20 cellular contexts compared by ENCODE assay signal in genomic region chr6:114564302-114564933, GRCh38.
A peak's percentile ranks its signal among the peaks of the same experiment; 100 is the strongest.
DNase-seq lines count a peak whose midpoint lies in the region; ATAC-seq, FAIRE-seq and TF ChIP-seq lines count a peak whose summit lies in the region.
"Had no signal": no experiment of that assay in that cellular context is flagged by ENCODE, and none has a peak within 500 bp of the region (broad histone marks: within the 10 kb centered on the region; RNA-seq: fewer than 3 reads in every experiment).

No MANE protein-coding gene starts in this region.

- no peaks in the 10 kb centered on the region for H3K9me3 ChIP-seq in HEK293 (ENCODE audit: control insufficient read depth, insufficient read depth, low read depth, low read length)
- peaks cover 0 to 11% of the 10 kb centered on the region in 2 experiments; a peak in 2 of 4 replicates for H3K9me3 ChIP-seq in H1 (ENCODE audit: insufficient read depth in 2 of 2, low read depth in 1 of 2, low read length in 1 of 2)
- H3K9me3 ChIP-seq in neuronal stem cell (replicated peaks in 1 of 2; ENCODE audit: control insufficient read depth in 2 of 2, insufficient read depth in 1 of 2, low read depth in 1 of 2, low read length in 2 of 2), result peaks cover 0 to 1% of the 10 kb centered on the region in 2 donors
- H3K9me3 ChIP-seq in small intestine (ENCODE audit: control insufficient read depth, low read depth), result no peaks in the 10 kb centered on the region
- H3K9me3 ChIP-seq: HAP-1 had no signal

- no peak overlapping the region for H3K9ac ChIP-seq in H1 (replicated peaks in 1 of 4; ENCODE audit: extremely low read depth in 1 of 4, low read depth in 3 of 4, low read length in 3 of 4)
- no peak overlapping the region for H3K9ac ChIP-seq in neuronal stem cell (ENCODE audit: low read depth, low read length, poor library complexity)
- H3K9ac ChIP-seq: BLaER1 treated with 17β-estradiol and CSF1 and Interleukin-3, amounts not matched to agents 10 nM and 100 nM; GM23248 had no signal

- H2BK20ac ChIP-seq in H1 (ENCODE audit: low read length), result no peak overlapping the region

- H2BK5ac ChIP-seq in H1 (ENCODE audit: low read depth, low read length), result no peak overlapping the region
- H2BK5ac ChIP-seq in neuronal stem cell (ENCODE audit: low read length), result no peak overlapping the region

- H2BK12ac ChIP-seq in H1 (ENCODE audit: low read depth, low read length) (no peak overlapping the region), neuronal stem cell (ENCODE audit: low read length) (no peak overlapping the region)

- H4K20me1 ChIP-seq in H1 (replicated peaks in 1 of 2; ENCODE audit: control insufficient read depth in 1 of 2, insufficient read depth in 2 of 2, low read length in 2 of 2), result no peaks in the 10 kb centered on the region
- H4K20me1 ChIP-seq: BLaER1 treated with 17β-estradiol and CSF1 and Interleukin-3, amounts not matched to agents 10 nM and 100 nM had no signal

- H3K79me1 ChIP-seq in H1 (ENCODE audit: low read depth, low read length) (no peaks in the 10 kb centered on the region), neuronal stem cell (ENCODE audit: low read depth, low read length) (no peaks in the 10 kb centered on the region)

- H3K18ac ChIP-seq in H1 (ENCODE audit: extremely low read depth, low read length) (no peak overlapping the region), neuronal stem cell (ENCODE audit: low read length) (no peak overlapping the region)

- no peak overlapping the region for H4K5ac ChIP-seq in H1 (ENCODE audit: insufficient read length, low read depth, low read length)

- TF ChIP-seq EP300 in H1 (IDR thresholded peaks at IDR 0.05; ENCODE audit: borderline replicate concordance in 1 of 2, low read depth in 2 of 2, low read length in 2 of 2), result peak in 1 of 2 experiments; percentile 84; a peak in 1 of 3 replicates

- WGBS in H1 (ENCODE audit: extremely low coverage in 1 of 2, insufficient coverage in 1 of 2, insufficient read length in 1 of 2, insufficient replicate concordance in 2 of 2, low coverage in 1 of 2, low lambda C conversion rate in 2 of 2, missing lambda C conversion rate in 1 of 2), 2 experiments, result 77% methylated on average over 9 of the region's 9 CpGs; no CpG with 5 or more reads in 1 of the 2 experiments
- no CpG with 5 or more reads among the region's 9 CpGs for WGBS in neuronal stem cell (ENCODE audit: extremely low coverage in 2 of 2, insufficient read length in 2 of 2, insufficient replicate concordance in 1 of 2), 2 donors
- WGBS in small intestine, 3 donors, result 72 to 82% (median 78%) methylated on average over 9 of the region's 9 CpGs

- H2AK5ac ChIP-seq in H1 (ENCODE audit: low read depth, low read length) (no peak overlapping the region), neuronal stem cell (ENCODE audit: low read depth, low read length) (no peak overlapping the region)

- CTCF ChIA-PET in HEK293 (lab: Yijun Ruan, JAX) (no interaction called here), H1 (lab: Charles Lee; ENCODE audit: partially characterized antibody) (no interaction called here)

- no peak overlapping the region for H3K56ac ChIP-seq in H1 (replicated peaks; ENCODE audit: insufficient read length, low read depth, low read length)

- no peak for FAIRE-seq in H1 (lab: Jason Lieb, UNC)
- FAIRE-seq in small intestine (lab: Jason Lieb, UNC), result no peak

- H2AFZ ChIP-seq in H1 (ENCODE audit: low read length) (no peak overlapping the region), neuronal stem cell (ENCODE audit: low read length) (peak overlapping the region; percentile 45)
- H2AFZ ChIP-seq: GM23248 had no signal

- TF ChIP-seq CTCF in HEK293 (tag by site-specific recombination; IDR thresholded peaks at IDR 0.05) (no peak), H1 (IDR thresholded peaks at IDR 0.05; ENCODE audit: control extremely low read depth in 1 of 3, insufficient read depth in 1 of 3, low read depth in 1 of 3, low read length in 3 of 3) (no peak)

- POLR2A ChIA-PET in HEK293 (lab: Yijun Ruan, JAX) (no interaction called here), H1 (lab: Charles Lee; ENCODE audit: partially characterized antibody) (no interaction called here)

- no peaks in the 10 kb centered on the region for H3K4me1 ChIP-seq in HEK293 (ENCODE audit: control insufficient read depth, insufficient read depth, low read length)
- no peaks in the 10 kb centered on the region for H3K4me1 ChIP-seq in H1 (replicated peaks in 1 of 4; ENCODE audit: control insufficient read depth in 3 of 4, insufficient read depth in 4 of 4, low read length in 3 of 4)
- no peaks in the 10 kb centered on the region for H3K4me1 ChIP-seq in neuronal stem cell (ENCODE audit: control insufficient read depth in 2 of 2, insufficient read depth in 1 of 2, low read depth in 1 of 2, low read length in 2 of 2)
- no peaks in the 10 kb centered on the region for H3K4me1 ChIP-seq in small intestine (ENCODE audit: control insufficient read depth in 2 of 2, insufficient read depth in 1 of 2, low read depth in 1 of 2, low read length in 1 of 2)
- H3K4me1 ChIP-seq: BLaER1 treated with 17β-estradiol and CSF1 and Interleukin-3, amounts not matched to agents 10 nM and 100 nM; HAP-1 had no signal

- no peak for TF ChIP-seq POLR2A in H1 (IDR thresholded peaks at IDR 0.05; ENCODE audit: control extremely low read depth in 1 of 2, low read depth in 2 of 2, low read length in 2 of 2)

- H3K36me3 ChIP-seq in HEK293 (ENCODE audit: control insufficient read depth in 2 of 2, insufficient read depth in 1 of 2, low read length in 2 of 2) (no peaks in the 10 kb centered on the region), H1 (ENCODE audit: control insufficient read depth in 2 of 4, insufficient read depth in 4 of 4, low read length in 3 of 4) (no peaks in the 10 kb centered on the region), neuronal stem cell (replicated peaks in 1 of 2; ENCODE audit: control insufficient read depth in 2 of 2, insufficient read depth in 2 of 2, low read length in 2 of 2) (no peaks in the 10 kb centered on the region), small intestine (ENCODE audit: control insufficient read depth in 2 of 2, insufficient read depth in 2 of 2, low read length in 2 of 2) (no peaks in the 10 kb centered on the region)
- H3K36me3 ChIP-seq: BLaER1 treated with 17β-estradiol and CSF1 and Interleukin-3, amounts not matched to agents 10 nM and 100 nM; HAP-1 had no signal

- H3K23ac ChIP-seq in H1 (ENCODE audit: insufficient read length) (no peak overlapping the region), neuronal stem cell (ENCODE audit: low read depth, low read length, poor library complexity) (no peak overlapping the region)

- no peaks in the 10 kb centered on the region for H3K23me2 ChIP-seq in H1 (ENCODE audit: low read depth, low read length)

- no peak overlapping the region for H4K91ac ChIP-seq in H1 (replicated peaks; ENCODE audit: insufficient read length, low read length)
- no peak overlapping the region for H4K91ac ChIP-seq in neuronal stem cell (ENCODE audit: low read depth, low read length, poor library complexity)

- no peak overlapping the region for H3K4me3 ChIP-seq in HEK293 (ENCODE audit: low read depth, low read length)
- no peak overlapping the region for H3K4me3 ChIP-seq in H1 (ENCODE audit: extremely low read depth in 1 of 4, insufficient read depth in 2 of 4, low read depth in 3 of 4, low read length in 4 of 4)
- no peak overlapping the region for H3K4me3 ChIP-seq in neuronal stem cell (ENCODE audit: low read length in 2 of 2)
- H3K4me3 ChIP-seq in small intestine (ENCODE audit: low read depth in 1 of 2, low read length in 2 of 2), result no peak overlapping the region
- H3K4me3 ChIP-seq: BLaER1 treated with 17β-estradiol and CSF1 and Interleukin-3, amounts not matched to agents 10 nM and 100 nM; GM23248; HAP-1 had no signal

- H3K4me2 ChIP-seq in H1 (ENCODE audit: insufficient read depth in 1 of 2, low read depth in 2 of 2, low read length in 2 of 2) (no peak overlapping the region), neuronal stem cell (ENCODE audit: insufficient read depth, low read length, poor library complexity, severe bottlenecking) (no peak overlapping the region)
- H3K4me2 ChIP-seq: BLaER1 treated with 17β-estradiol and CSF1 and Interleukin-3, amounts not matched to agents 10 nM and 100 nM had no signal

- no peak overlapping the region for H2BK15ac ChIP-seq in H1 (ENCODE audit: low read length)
- H2BK15ac ChIP-seq in neuronal stem cell (ENCODE audit: low read length), result no peak overlapping the region

- H2BK120ac ChIP-seq in H1 (replicated peaks; ENCODE audit: low read depth, low read length), result no peak overlapping the region
- no peak overlapping the region for H2BK120ac ChIP-seq in neuronal stem cell (ENCODE audit: low read depth, low read length)

- ATAC-seq in HG02798 (IDR thresholded peaks at IDR 0.05; ENCODE audit: poor library complexity, unreplicated experiment), result no peak
- no peak for ATAC-seq in GM21528 (IDR thresholded peaks at IDR 0.05; ENCODE audit: low FRiP score, unreplicated experiment)

- no peak overlapping the region for H3K4ac ChIP-seq in H1 (replicated peaks; ENCODE audit: insufficient read length, low read depth, low read length)
- no peak overlapping the region for H3K4ac ChIP-seq in neuronal stem cell (ENCODE audit: low read length)

- DNase-seq in DMS53 (lab: John Stamatoyannopoulos, UW), result peak; percentile 3
- DNase-seq in DMS53 treated with DMSO at 0.1 percent for 48 hours (lab: John Stamatoyannopoulos, UW; ENCODE audit: unreplicated experiment), result no peak
- DNase-seq in H1 (ENCODE audit: low read depth in 1 of 2, low spot score in 2 of 2), result no peak
- no peak for DNase-seq in neuronal stem cell (ENCODE audit: low spot score)
- DNase-seq in small intestine, result no peak
- DNase-seq: AML-193; Calu3; CD4-positive, alpha-beta T cell; DMS 273 treated with DMSO at 0.1 percent for 48 hours; DMS79 treated with DMSO at 0.1 percent for 48 hours; EL; GDM1; GM23248 had no signal

- H3K27me3 ChIP-seq in H1 (replicated peaks in 1 of 4; ENCODE audit: control insufficient read depth in 3 of 4, extremely low read depth in 1 of 4, insufficient read depth in 3 of 4, low read length in 3 of 4) (no peaks in the 10 kb centered on the region; a peak in 1 of 7 replicates), neuronal stem cell (ENCODE audit: control insufficient read depth in 3 of 3, insufficient read depth in 3 of 3, low read depth in 1 of 3, low read length in 3 of 3) (no peaks in the 10 kb centered on the region), small intestine (ENCODE audit: control insufficient read depth in 2 of 2, insufficient read depth in 2 of 2, low read length in 2 of 2) (no peaks in the 10 kb centered on the region)
- H3K27me3 ChIP-seq: BLaER1 treated with 17β-estradiol and CSF1 and Interleukin-3, amounts not matched to agents 10 nM and 100 nM had no signal

- no peak for TF ChIP-seq RAD21 in H1 (IDR thresholded peaks at IDR 0.05 in 1 of 2, conservative IDR thresholded peaks at IDR 0.05 in 1 of 2; ENCODE audit: low read depth in 2 of 2, low read length in 2 of 2)

- H3K14ac ChIP-seq in H1 (ENCODE audit: insufficient read length) (no peak overlapping the region), neuronal stem cell (ENCODE audit: low read length) (no peak overlapping the region)

- no peaks in the 10 kb centered on the region for H3K79me2 ChIP-seq in H1 (ENCODE audit: control insufficient read depth in 1 of 2, insufficient read depth in 2 of 2, low read length in 2 of 2)

- H3K27ac ChIP-seq in HEK293 (ENCODE audit: extremely low read depth, low read depth, low read length) (no peak overlapping the region), H1 (ENCODE audit: low read depth, low read length) (no peak overlapping the region), neuronal stem cell (replicated peaks; ENCODE audit: low read length) (no peak overlapping the region), small intestine (ENCODE audit: low read depth in 1 of 2, low read length in 1 of 2) (no peak overlapping the region)
- H3K27ac ChIP-seq: 22Rv1; BLaER1 treated with 17β-estradiol and CSF1 and Interleukin-3, amounts not matched to agents 10 nM and 100 nM; GM23248; HL-60 had no signal

- no peak overlapping the region for H4K8ac ChIP-seq in H1 (ENCODE audit: extremely low read depth, insufficient read depth, low read length)
- H4K8ac ChIP-seq in neuronal stem cell (ENCODE audit: low read depth, low read length), result no peak overlapping the region
